In the genomic region with DNA sequence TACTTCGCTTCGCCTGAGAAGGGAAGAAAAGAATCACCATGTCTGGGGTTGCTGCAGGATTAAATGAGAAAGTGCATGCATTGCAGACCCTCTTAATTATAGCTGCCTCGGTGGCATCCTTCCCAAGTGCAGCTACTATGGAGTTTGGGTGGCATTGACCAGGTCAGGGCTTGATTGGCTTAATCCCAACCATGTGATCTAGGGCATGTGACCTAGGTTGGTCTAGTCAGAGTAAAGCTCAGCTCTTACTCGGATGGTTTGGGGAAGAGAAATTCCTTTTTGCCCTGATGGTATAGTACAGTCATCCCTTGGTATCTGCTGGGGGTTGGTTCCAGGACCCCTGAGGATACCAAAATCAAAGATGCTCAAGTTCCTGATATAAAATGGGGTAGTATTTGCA, we compare ENCODE assay signal across 1 cellular context.
A peak's percentile ranks its signal among the peaks of the same experiment; 100 is the strongest.
TF ChIP-seq lines count a peak whose summit lies in the region.

No MANE protein-coding gene starts in this region.

TF ChIP-seq in IMR-90, 13 proteins besides CTCF, POLR2A, EP300 and RAD21 (continued from another document):
- TF ChIP-seq, protein P1, sequence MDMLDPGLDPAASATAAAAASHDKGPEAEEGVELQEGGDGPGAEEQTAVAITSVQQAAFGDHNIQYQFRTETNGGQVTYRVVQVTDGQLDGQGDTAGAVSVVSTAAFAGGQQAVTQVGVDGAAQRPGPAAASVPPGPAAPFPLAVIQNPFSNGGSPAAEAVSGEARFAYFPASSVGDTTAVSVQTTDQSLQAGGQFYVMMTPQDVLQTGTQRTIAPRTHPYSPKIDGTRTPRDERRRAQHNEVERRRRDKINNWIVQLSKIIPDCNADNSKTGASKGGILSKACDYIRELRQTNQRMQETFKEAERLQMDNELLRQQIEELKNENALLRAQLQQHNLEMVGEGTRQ (IDR thresholded peaks at IDR 0.05; ENCODE audit: low read depth, low read length), result peak; percentile 53; the same call in 1 of the 2 replicates
- TF ChIP-seq SMC3 (IDR thresholded peaks at IDR 0.05; ENCODE audit: low read depth, low read length), result no peak
- TF ChIP-seq NFE2L2 (IDR thresholded peaks at IDR 0.05; ENCODE audit: low read depth, low read length), result no peak
- no peak for TF ChIP-seq MAFK (IDR thresholded peaks at IDR 0.05; ENCODE audit: low read depth, low read length)
- TF ChIP-seq RCOR1 (IDR thresholded peaks at IDR 0.05; ENCODE audit: insufficient replicate concordance, low read length), result no peak
